21 cellular contexts compared by ENCODE assay signal in genomic region chr6:2471474-2471873, GRCh38.
A peak's percentile ranks its signal among the peaks of the same experiment; 100 is the strongest.
DNase-seq lines count a peak whose midpoint lies in the region; ATAC-seq and TF ChIP-seq lines count a peak whose summit lies in the region.
"Had no signal": no experiment of that assay in that cellular context is flagged by ENCODE, and none has a peak within 500 bp of the region (broad histone marks: within the 10 kb centered on the region; RNA-seq: fewer than 3 reads in every experiment).

No MANE protein-coding gene starts in this region.

- TF ChIP-seq CTCF in GM20000 (IDR thresholded peaks at IDR 0.05; ENCODE audit: extremely low read depth, missing control alignments): no peak

- intact Hi-C loops in left colon (cut with DNase I, micrococcal nuclease): no loop called here

- peak; percentile 62 for ATAC-seq in left colon
- no peak for ATAC-seq in GM21390 (IDR thresholded peaks at IDR 0.05; ENCODE audit: unreplicated experiment)
- ATAC-seq in GM18858 (IDR thresholded peaks at IDR 0.05; ENCODE audit: unreplicated experiment): no peak
- ATAC-seq: natural killer cell treated with Interleukin-12 subunit alpha and Interleukin-12 subunit beta and Interleukin-15 and Interleukin-18, amount 100 ng/mL, for 72 hours had no signal

- DNase-seq in DMS53 treated with DMSO at 0.1 percent for 48 hours (lab: John Stamatoyannopoulos, UW; ENCODE audit: unreplicated experiment) (peak; percentile 51), NCI-H187 (lab: John Stamatoyannopoulos, UW) (peak; percentile 57 to 69), NCI-H69 (lab: John Stamatoyannopoulos, UW) (peak; percentile 51), left colon (peak in 1 of 2 donors; percentile 11), GM20000 (ENCODE audit: low spot score) (no peak)
- DNase-seq in stimulated activated CD8-positive, alpha-beta memory T cell treated with anti-CD3 and anti-CD28 coated beads, Interleukin-4, amount 100 ng/mL, for 48 hours: no peak
- DNase-seq: activated CD4-positive, alpha-beta T cell treated with anti-CD3 and anti-CD28 coated beads, Interleukin-2, amount 50 U/mL, for 48 hours; activated naive CD8-positive, alpha-beta T cell treated with anti-CD3 and anti-CD28 coated beads, Interleukin-2, amount 10 ng/mL, durations not matched to agents 7 days and 5 days; central memory CD4-positive, alpha-beta T cell; dermis blood vessel endothelial cell; IMR-90; islet precursor cell; midbrain; NCI-H1436; NCI-H524; ovary; RPMI8226; SK-N-SH had no signal

Comparison
In these comparisons a context has a peak if more than half of its experiments do, and no peak if none do; other contexts are left out.
1. DNase-seq: peak in DMS53 treated with DMSO at 0.1 percent for 48 hours (single experiment), NCI-H187 (2 of 2) and NCI-H69 (single experiment); none in GM20000 (single experiment) and stimulated activated CD8-positive, alpha-beta memory T cell treated with anti-CD3 and anti-CD28 coated beads, Interleukin-4, amount 100 ng/mL, for 48 hours (single experiment).